ENCODE assay signal across 7 cellular contexts in genomic region chr6:15289456-15289855, GRCh38. TPM values are rescaled to one million over a fixed set of nuclear protein-coding genes. Genes with fewer than 3 reads are reported as not detected.
DNase-seq lines count a peak whose midpoint lies in the region; ATAC-seq, FAIRE-seq and TF ChIP-seq lines count a peak whose summit lies in the region.
"Not testable (repeated sequence)": the region's sequence is repeated elsewhere in the genome, so short reads cannot be mapped to it uniquely, and the experiment has no call there.

No MANE protein-coding gene starts in this region.

- peaks cover 16% of the 10 kb centered on the region for H3F3A ChIP-seq in GM23248 (ENCODE audit: insufficient read depth)
- not testable (repeated sequence) for H3F3A ChIP-seq in PC-3 (ENCODE audit: low read length, unreplicated experiment)

- H4K20me1 ChIP-seq in GM23248 (ENCODE audit: insufficient read depth), result not testable (repeated sequence)
- peaks cover 38% of the 10 kb centered on the region; the same call in 1 of the 2 replicates for H4K20me1 ChIP-seq in PC-3 (ENCODE audit: low read length)
- peaks cover 28% of the 10 kb centered on the region for H4K20me1 ChIP-seq in K562 (replicated peaks; ENCODE audit: control insufficient read depth, insufficient read depth, low read length)

- TF ChIP-seq CTCF in PC-3 (conservative IDR thresholded peaks at IDR 0.05; ENCODE audit: low read depth, low read length); activated CD8-positive, alpha-beta T cell treated with anti-CD3 and anti-CD28 coated beads for 36 hours (IDR thresholded peaks at IDR 0.05); K562 (IDR thresholded peaks at IDR 0.05 in 2 of 3, conservative IDR thresholded peaks at IDR 0.05 in 1 of 3; ENCODE audit: insufficient read depth in 2 of 3, low read depth in 1 of 3, low read length in 3 of 3); gastrocnemius medialis (IDR thresholded peaks at IDR 0.05 in 4 of 5, conservative IDR thresholded peaks at IDR 0.05 in 1 of 5): not testable (repeated sequence)

- POLR2A ChIA-PET in PC-3 (lab: Charles Lee; ENCODE audit: unreplicated experiment), result not testable (repeated sequence)
- POLR2A ChIA-PET in activated CD8-positive, alpha-beta T cell treated with anti-CD3 and anti-CD28 coated beads for 36 hours (lab: Charles Lee), result interaction anchor here (0.8 to 1.3 kb wide), 2 partner anchors 33 to 40 kb away, joined by 3 to 4 read pairs; no protein-coding TSS in a partner anchor
- POLR2A ChIA-PET in K562 (lab: Yijun Ruan, JAX), result interaction anchor here (0.6 to 3.9 kb wide), 8 partner anchors 9 to 223 kb away, joined by 3 to 34 read pairs (median 3); no protein-coding TSS in a partner anchor

- not testable (repeated sequence) for H3K4me3 Mint-ChIP-seq in activated CD8-positive, alpha-beta T cell treated with anti-CD3 and anti-CD28 coated beads for 36 hours

- FAIRE-seq in K562 (lab: Jason Lieb, UNC), result peak; percentile 71

- H3K36me3 Mint-ChIP-seq in activated CD8-positive, alpha-beta T cell treated with anti-CD3 and anti-CD28 coated beads for 36 hours (ENCODE audit: low read depth), result peaks cover 36% of the 10 kb centered on the region

- peak overlapping the region; percentile 59 for H3K27ac Mint-ChIP-seq in activated CD8-positive, alpha-beta T cell treated with anti-CD3 and anti-CD28 coated beads for 36 hours

- H3K9me3 ChIP-seq in GM23248 (ENCODE audit: low read depth); PC-3 (ENCODE audit: low read length); K562 (replicated peaks; ENCODE audit: control insufficient read depth, insufficient read depth, low read depth, low read length); gastrocnemius medialis: not testable (repeated sequence)

- TF ChIP-seq POLR2A in K562 (conservative IDR thresholded peaks at IDR 0.05); gastrocnemius medialis (IDR thresholded peaks at IDR 0.05): not testable (repeated sequence)

- CTCF ChIA-PET in PC-3 (lab: Charles Lee); K562 (lab: Yijun Ruan, JAX; ENCODE audit: low intra/inter-chr PET ratio): not testable (repeated sequence)
- CTCF ChIA-PET in activated CD8-positive, alpha-beta T cell treated with anti-CD3 and anti-CD28 coated beads for 36 hours (lab: Charles Lee), result interaction anchor here (1.7 kb wide), 1 partner anchor 10 kb away, joined by 5 read pairs; no protein-coding TSS in a partner anchor

- H3K4me1 ChIP-seq in GM23248 (ENCODE audit: insufficient read depth) (peaks cover 33% of the 10 kb centered on the region), PC-3 (ENCODE audit: insufficient read depth, low read length) (peaks cover 33% of the 10 kb centered on the region), K562 (replicated peaks in 1 of 2; ENCODE audit: control insufficient read depth in 2 of 2, insufficient read depth in 2 of 2, low read length in 2 of 2) (peaks cover 18 to 29% of the 10 kb centered on the region in 2 experiments; a peak in 4 of 5 replicates), gastrocnemius medialis (peaks cover 47 to 59% of the 10 kb centered on the region in 2 donors)

- H3K27ac ChIP-seq in GM23248 (peak overlapping the region; percentile 36), gastrocnemius medialis (peak overlapping the region in 3 of 4 donors; percentile 2 to 34 (median 33))
- not testable (repeated sequence) for H3K27ac ChIP-seq in PC-3 (ENCODE audit: low read length); K562 (ENCODE audit: extremely low read depth, low read depth, low read length)

- H3K79me2 ChIP-seq in GM23248 (ENCODE audit: insufficient read depth) (peaks cover 100% of the 10 kb centered on the region), PC-3 (ENCODE audit: low read length) (peaks cover 93% of the 10 kb centered on the region), K562 (ENCODE audit: control insufficient read depth, insufficient read depth, low read length) (peaks cover 92% of the 10 kb centered on the region)

- H3K9ac ChIP-seq in GM23248; PC-3 (ENCODE audit: low read length); K562 (ENCODE audit: insufficient read depth in 1 of 2, low read depth in 2 of 2, low read length in 2 of 2): not testable (repeated sequence)

- not testable (repeated sequence) for H3K9me1 ChIP-seq in K562 (ENCODE audit: control insufficient read depth, insufficient read depth, low read length)

- 0 out of 4 replicates have a peak, but pooled peaks of 1 of the 2 experiments have one; percentile 12 for TF ChIP-seq RAD21 in K562 (CRISPR knock-in tag; conservative IDR thresholded peaks at IDR 0.05 in 1 of 2, IDR thresholded peaks at IDR 0.05 in 1 of 2)

- H3K9me2 ChIP-seq in GM23248 (ENCODE audit: insufficient read depth); PC-3 (replicated peaks; ENCODE audit: low read length): not testable (repeated sequence)

- peak; percentile 28; the same call in 1 of the 2 replicates for TF ChIP-seq EP300 in K562 (IDR thresholded peaks at IDR 0.05; ENCODE audit: low read length)

- BruUV-seq in PC-3 (replicated peaks; lab: Mats Ljungman, UMichigan); K562 (replicated peaks; lab: Mats Ljungman, UMichigan): not testable (repeated sequence)

- H3K4me2 ChIP-seq in GM23248 (ENCODE audit: unreplicated experiment) (peak overlapping the region; percentile 14), PC-3 (ENCODE audit: low read length) (0 out of 2 replicates have a peak overlapping the region, but pooled peaks have one; percentile 8)
- not testable (repeated sequence) for H3K4me2 ChIP-seq in K562 (ENCODE audit: insufficient read depth, low read length)

- H3K36me3 ChIP-seq in GM23248 (ENCODE audit: low read depth); PC-3 (ENCODE audit: low read depth, low read length); K562 (ENCODE audit: control insufficient read depth, insufficient read depth, low read length); gastrocnemius medialis: not testable (repeated sequence)

- not testable (repeated sequence) for H3K27me3 Mint-ChIP-seq in activated CD8-positive, alpha-beta T cell treated with anti-CD3 and anti-CD28 coated beads for 36 hours

- H3K27me3 ChIP-seq in GM23248 (replicated peaks; ENCODE audit: insufficient read depth); PC-3 (ENCODE audit: low read length); K562 (ENCODE audit: control insufficient read depth in 2 of 2, insufficient read depth in 2 of 2, low read length in 2 of 2); gastrocnemius medialis: not testable (repeated sequence)

- H2AFZ ChIP-seq in GM23248; PC-3 (ENCODE audit: low read length); K562 (ENCODE audit: low read depth, low read length): not testable (repeated sequence)

- peak; percentile 56 for DNase-seq in GM23248
- peak; percentile 80 for DNase-seq in HT1080 (ENCODE audit: low read depth)
- DNase-seq in PC-3, result peak; percentile 58
- not testable (repeated sequence) for DNase-seq in activated CD8-positive, alpha-beta T cell treated with anti-CD3 and anti-CD28 coated beads for 36 hours; gastrocnemius medialis
- peak in 1 of 4 experiments; percentile 78 for DNase-seq in K562 (ENCODE audit: extremely low read depth in 1 of 4, low spot score in 3 of 4)
- DNase-seq in iris pigment epithelial cell (ENCODE audit: low read depth), result peak; percentile 61

- in situ Hi-C loops in GM23248 (cut with MboI); K562 (cut with MboI); gastrocnemius medialis (cut with MboI; ENCODE audit: low sequenced_read_pairs in 4 of 4): not testable (repeated sequence)

- H3K4me1 Mint-ChIP-seq in activated CD8-positive, alpha-beta T cell treated with anti-CD3 and anti-CD28 coated beads for 36 hours (ENCODE audit: low read depth), result peaks cover 62% of the 10 kb centered on the region

- H3K9me3 Mint-ChIP-seq in activated CD8-positive, alpha-beta T cell treated with anti-CD3 and anti-CD28 coated beads for 36 hours, result not testable (repeated sequence)

- intact Hi-C loops in PC-3 (cut with micrococcal nuclease); activated CD8-positive, alpha-beta T cell treated with anti-CD3 and anti-CD28 coated beads for 36 hours (cut with micrococcal nuclease); K562 (cut with micrococcal nuclease); gastrocnemius medialis (cut with DNase I; ENCODE audit: low total_unique reads): not testable (repeated sequence)

- not testable (repeated sequence) for H3K4me3 ChIP-seq in GM23248; PC-3 (ENCODE audit: low read length); K562; gastrocnemius medialis

- ATAC-seq in PC-3 (peak; percentile 25), K562 (peak; percentile 65)
- not testable (repeated sequence) for ATAC-seq in activated CD8-positive, alpha-beta T cell treated with anti-CD3 and anti-CD28 coated beads for 36 hours; gastrocnemius medialis

- WGBS in GM23248 (ENCODE audit: low coverage in 1 of 2, low lambda C conversion rate in 2 of 2, missing lambda C conversion rate in 2 of 2), 2 experiments, result 64 to 68% methylated on average over 7 of the region's 7 CpGs
- WGBS in K562 (ENCODE audit: insufficient coverage, low coverage, missing lambda C conversion rate), result 38% methylated on average over 7 of the region's 7 CpGs

RNA-seq across cellular contexts. Expression of gene JARID2, which starts 43.6 kb away (rescaled TPM):
- 9.1 and 9.3 TPM in 2 replicates for total RNA-seq in GM23248 (2014; rRNA removed; shearing (Covaris generic))
- polyA plus RNA-seq in GM23248 (2016; fragmentation: Nextera tagmentation; extraction: Ambion mirVana) (3.9 and 4.7 TPM in 2 replicates), K562 (2011; rRNA removed) (15.7 and 16.8 TPM in 2 replicates), K562 (2014; fragmentation: Illumina TruSeq; extraction: Trizol) (21.7 and 22.5 TPM in 2 replicates), K562 (2014; fragmentation: Nextera tagmentation; extraction: Ambion mirVana) (1 to 10 TPM; 5.0 to 6.7 TPM), K562 (2014; rRNA removed) (12.7 and 15.6 TPM in 2 replicates)
- total RNA-seq in HT1080 (2014; rRNA removed; shearing (Covaris generic)), result 9.5 and 11.7 TPM in 2 replicates
- polyA plus RNA-seq in HT1080 (2015; cell fraction: cytosol; rRNA removed), result 13.0 and 16.3 TPM in 2 replicates
- 31.2 and 34.0 TPM in 2 replicates for polyA plus RNA-seq in HT1080 (2015; cell fraction: nucleus; rRNA removed)
- total RNA-seq in PC-3 (2014; rRNA removed) (11.0 and 13.1 TPM in 2 replicates), K562 (2014; rRNA removed) (15.5 and 17.4 TPM in 2 replicates), K562 (2014; rRNA removed; fragmentation: Illumina TruSeq; extraction: Trizol) (14.9 and 16.9 TPM in 2 replicates), K562 (2015; rRNA removed; fragmentation: Illumina TruSeq; extraction: Trizol) (16.1 and 16.5 TPM in 2 replicates), K562 (2021) (23.8 and 29.0 TPM in 2 replicates), gastrocnemius medialis (10 to 100 TPM; 11.6 to 22.5 (median 16.4) TPM)
- 10 to 100 TPM; 25.4 to 25.5 TPM for total RNA-seq in activated CD8-positive, alpha-beta T cell treated with anti-CD3 and anti-CD28 coated beads for 36 hours
- 56.9 and 64.3 TPM in 2 replicates for total RNA-seq in K562 (2011; cell fraction: chromatin; rRNA removed; ENCODE audit: low replicate concordance)
- total RNA-seq in K562 (2011; cell fraction: nucleolus; rRNA removed), result 33.0 and 36.0 TPM in 2 replicates
- total RNA-seq in K562 (2011; cell fraction: nucleoplasm; rRNA removed), result 32.8 and 33.1 TPM in 2 replicates
- 13.0 and 13.9 TPM in 2 replicates for polyA plus RNA-seq in K562 (2011; cell fraction: cytosol; rRNA removed)
- polyA plus RNA-seq in K562 (2011; cell fraction: nucleus; rRNA removed), result 30.2 and 41.3 TPM in 2 replicates
- polyA plus RNA-seq in K562 (2012), result 14.1 and 15.7 TPM in 2 replicates
- polyA minus RNA-seq in K562 (2011; rRNA and poly(A)+ RNA removed), result 30.8 and 34.8 TPM in 2 replicates
- 17.8 and 22.9 TPM in 2 replicates for polyA minus RNA-seq in K562 (2011; cell fraction: cytosol; rRNA and poly(A)+ RNA removed)
- polyA minus RNA-seq in K562 (2011; cell fraction: nucleus; rRNA and poly(A)+ RNA removed), result 23.2 and 32.0 TPM in 2 replicates
